In genomic region chr6:27592481-27593199, GRCh38 we compare ENCODE assay signal across 8 cellular contexts.
DNase-seq lines count a peak whose midpoint lies in the region; ATAC-seq, FAIRE-seq and TF ChIP-seq lines count a peak whose summit lies in the region.

No MANE protein-coding gene starts in this region.

- TF ChIP-seq EP300 in neural cell (conservative IDR thresholded peaks at IDR 0.05; ENCODE audit: poor library complexity, severe bottlenecking) = no peak

- H3K27me3 ChIP-seq in GM06990 (replicated peaks; ENCODE audit: control insufficient read depth, insufficient read depth, low read length) = no peaks in the 10 kb centered on the region
- H3K27me3 ChIP-seq in bronchial epithelial cell (ENCODE audit: control insufficient read depth, insufficient read depth, low read length) = no peaks in the 10 kb centered on the region
- H3K27me3 ChIP-seq in neural cell (ENCODE audit: insufficient read depth, low read depth, low read length) = peaks cover 64% of the 10 kb centered on the region

- no peak for TF ChIP-seq RAD21 in neural cell (conservative IDR thresholded peaks at IDR 0.05)

- H3K9me2 ChIP-seq in neural cell (ENCODE audit: insufficient read depth, low read length) = no peaks in the 10 kb centered on the region

- DNase-seq in GM06990 (ENCODE audit: extremely low read depth, insufficient read length) = peak; percentile 89
- DNase-seq in OCI-M1 (lab: John Stamatoyannopoulos, UW) = peak; percentile 96
- DNase-seq in bronchial epithelial cell (ENCODE audit: low read depth) = peak; percentile 87
- no peak for DNase-seq in globus pallidus (ENCODE audit: low spot score)
- no peak for DNase-seq in activated gamma-delta T cell treated with Interleukin-2 at 50 U/mL for 16 hours

- no peaks in the 10 kb centered on the region for H3K9me3 ChIP-seq in neural cell (ENCODE audit: low read length)

- no peaks in the 10 kb centered on the region for H3F3A ChIP-seq in neural cell (ENCODE audit: insufficient read depth, low read length, poor library complexity, severe bottlenecking)

- no peak overlapping the region for H2AFZ ChIP-seq in neural cell (ENCODE audit: low read depth, low read length)

- H3K27ac ChIP-seq in neural cell (ENCODE audit: low read length) = no peak overlapping the region

- H3K36me3 ChIP-seq in GM06990 (ENCODE audit: control insufficient read depth, insufficient read depth, low read length) (no peaks in the 10 kb centered on the region), bronchial epithelial cell (ENCODE audit: control insufficient read depth, insufficient read depth, low read length) (no peaks in the 10 kb centered on the region), neural cell (ENCODE audit: insufficient read depth, low read length) (no peaks in the 10 kb centered on the region)

- ATAC-seq in GM19468 (IDR thresholded peaks at IDR 0.05; ENCODE audit: extremely low read depth, unreplicated experiment) (peak; percentile 69), HG03442 (IDR thresholded peaks at IDR 0.05; ENCODE audit: unreplicated experiment) (peak; percentile 86)

- H3K9ac ChIP-seq in neural cell (ENCODE audit: low read length) = no peak overlapping the region

- no peaks in the 10 kb centered on the region for H4K20me1 ChIP-seq in neural cell (ENCODE audit: insufficient read depth)

- H3K4me3 ChIP-seq in GM06990 (replicated peaks; ENCODE audit: low read depth, low read length) (peak overlapping the region; percentile 52), bronchial epithelial cell (ENCODE audit: low read depth, low read length) (peak overlapping the region; percentile 31), neural cell (ENCODE audit: low read length) (peak overlapping the region; percentile 57)

- H3K79me2 ChIP-seq in neural cell (replicated peaks; ENCODE audit: insufficient read depth, low read length) = no peaks in the 10 kb centered on the region

- no peak for TF ChIP-seq CTCF in GM06990 (IDR thresholded peaks at IDR 0.05; ENCODE audit: insufficient read depth, low read length, poor library complexity, severe bottlenecking)
- no peak for TF ChIP-seq CTCF in bronchial epithelial cell (IDR thresholded peaks at IDR 0.05; ENCODE audit: insufficient read depth, low read length, severe bottlenecking)
- no peak for TF ChIP-seq CTCF in neural cell (IDR thresholded peaks at IDR 0.05; ENCODE audit: poor library complexity, severe bottlenecking)

- FAIRE-seq in bronchial epithelial cell (lab: Jason Lieb, UNC) = no peak

- no peak overlapping the region for H3K4me2 ChIP-seq in neural cell (ENCODE audit: low read length)

TF ChIP-seq in neural cell, 6 proteins besides CTCF, POLR2A, EP300 and RAD21:
- TF ChIP-seq TAF1 (IDR thresholded peaks at IDR 0.05; ENCODE audit: low read depth) (no peak), SMC3 (conservative IDR thresholded peaks at IDR 0.05; ENCODE audit: poor library complexity) (no peak), MXI1 (conservative IDR thresholded peaks at IDR 0.05; ENCODE audit: poor library complexity, severe bottlenecking) (no peak)
TF ChIP-seq in neural cell: peak in this region for 0.

Comparison
In these comparisons a context has a peak if more than half of its experiments do, and no peak if none do; other contexts are left out.
1. DNase-seq: peak in GM06990 (single experiment), OCI-M1 (single experiment) and bronchial epithelial cell (single experiment); none in globus pallidus (single experiment) and activated gamma-delta T cell treated with Interleukin-2 at 50 U/mL for 16 hours (single experiment).
2. Peak in every context shown above with its lines, with median percentiles within 50 percentile points of each other: H3K4me3 ChIP-seq.